In the genomic region with DNA sequence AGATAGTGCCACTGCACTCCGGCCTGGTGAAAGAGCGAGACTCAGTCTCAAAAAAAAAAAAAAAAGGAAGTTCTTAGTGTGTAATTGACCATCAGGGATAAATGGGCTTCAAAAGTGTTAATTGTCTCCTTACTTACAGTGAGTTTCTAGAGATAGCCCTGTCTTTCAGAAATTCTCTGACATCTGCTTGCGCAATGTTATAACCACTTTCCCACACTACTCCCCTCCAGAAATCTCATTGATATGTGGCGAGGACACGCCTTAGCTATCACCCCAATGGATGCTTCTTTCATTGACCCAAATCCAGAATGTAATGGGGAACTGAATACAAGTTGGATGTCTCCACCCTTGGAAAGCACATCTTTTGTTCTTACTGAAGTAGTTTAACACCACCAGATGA, we compare ENCODE assay signal across 17 cellular contexts.
"Had no signal": no experiment of that assay in that cellular context is flagged by ENCODE, and none has a peak within 500 bp of the region (broad histone marks: within the 10 kb centered on the region; RNA-seq: fewer than 3 reads in every experiment).

No MANE protein-coding gene starts in this region.

- ATAC-seq: esophagus mucosa; heart right ventricle; left lobe of liver; naive thymus-derived CD4-positive, alpha-beta T cell had no signal

- H3K9me3 Mint-ChIP-seq: naive thymus-derived CD4-positive, alpha-beta T cell had no signal

- FAIRE-seq: endometrium, frontal cortex, islet of Langerhans had no signal

- H3K4me3 Mint-ChIP-seq: naive thymus-derived CD4-positive, alpha-beta T cell had no signal

- H3K27ac Mint-ChIP-seq: naive thymus-derived CD4-positive, alpha-beta T cell had no signal

- DNase-seq: effector memory CD4-positive, alpha-beta T cell; heart right ventricle; hypothalamus; mammary epithelial cell; naive thymus-derived CD4-positive, alpha-beta T cell; sigmoid colon; stimulated activated CD4-positive, alpha-beta T cell treated with anti-CD3 and anti-CD28 coated beads, Interleukin-2, amount 100 ng/mL, for 24 hours; stimulated activated CD4-positive, alpha-beta T cell treated with anti-CD3 and anti-CD28 coated beads, Interleukin-4, amount 100 ng/mL, for 4 hours; stimulated activated naive CD4-positive, alpha-beta T cell; trophoblast cell had no signal

- H3K27ac ChIP-seq: heart right ventricle, neutrophil, sigmoid colon, skin epidermis had no signal

- H3K4me1 Mint-ChIP-seq: naive thymus-derived CD4-positive, alpha-beta T cell had no signal

- H3K4me1 ChIP-seq: heart right ventricle, sigmoid colon had no signal

- H3K27me3 ChIP-seq: heart right ventricle, neutrophil, sigmoid colon had no signal

- H3K9me3 ChIP-seq: heart right ventricle, neutrophil, sigmoid colon had no signal

- H3K27me3 Mint-ChIP-seq: naive thymus-derived CD4-positive, alpha-beta T cell had no signal

- H3K4me3 ChIP-seq: heart right ventricle, sigmoid colon, skin epidermis had no signal
